ENCODE assay signal across 8 cellular contexts in genomic region chr20:17536944-17537444, GRCh38. TPM values are rescaled to one million over a fixed set of nuclear protein-coding genes. Genes with fewer than 3 reads are reported as not detected.
DNase-seq lines count a peak whose midpoint lies in the region; ATAC-seq and TF ChIP-seq lines count a peak whose summit lies in the region.

No MANE protein-coding gene starts in this region.

- no peaks in the 10 kb centered on the region for H3K36me3 Mint-ChIP-seq in activated T-helper 1 cell treated with anti-CD3 and anti-CD28 coated beads, Interleukin-12 subunit alpha, Interleukin-12 subunit beta, Interleukin-2, Interleukin-4 antibody, amounts not matched to agents 30 ng/mL and 10 ng/mL and 1 ng/mL, durations not matched to agents 14 hours and 24 hours and 36 hours (ENCODE audit: low read depth)
- H3K36me3 Mint-ChIP-seq in osteocyte (ENCODE audit: unreplicated experiment), result no peaks in the 10 kb centered on the region

- H3K27ac ChIP-seq in transverse colon, result peak overlapping the region in 3 of 4 donors; percentile 15 to 62 (median 50)

- peaks cover 3 to 11% (median 5%) of the 10 kb centered on the region in 4 donors for H3K4me1 ChIP-seq in transverse colon

- peaks cover 24% of the 10 kb centered on the region for H3K27me3 Mint-ChIP-seq in activated T-helper 1 cell treated with anti-CD3 and anti-CD28 coated beads, Interleukin-12 subunit alpha, Interleukin-12 subunit beta, Interleukin-2, Interleukin-4 antibody, amounts not matched to agents 30 ng/mL and 10 ng/mL and 1 ng/mL, durations not matched to agents 14 hours and 24 hours and 36 hours (ENCODE audit: insufficient read depth)
- H3K27me3 Mint-ChIP-seq in osteocyte (ENCODE audit: unreplicated experiment), result no peaks in the 10 kb centered on the region

- H3K27ac Mint-ChIP-seq in activated T-helper 1 cell treated with anti-CD3 and anti-CD28 coated beads, Interleukin-12 subunit alpha, Interleukin-12 subunit beta, Interleukin-2, Interleukin-4 antibody, amounts not matched to agents 30 ng/mL and 10 ng/mL and 1 ng/mL, durations not matched to agents 14 hours and 24 hours and 36 hours, result no peak overlapping the region
- peak overlapping the region; percentile 62 for H3K27ac Mint-ChIP-seq in osteocyte (ENCODE audit: unreplicated experiment)

- ATAC-seq in GM21737 (IDR thresholded peaks at IDR 0.05; ENCODE audit: unreplicated experiment), result peak; percentile 74

- no peak overlapping the region for H3K4me3 ChIP-seq in transverse colon

- H3K4me1 Mint-ChIP-seq in activated T-helper 1 cell treated with anti-CD3 and anti-CD28 coated beads, Interleukin-12 subunit alpha, Interleukin-12 subunit beta, Interleukin-2, Interleukin-4 antibody, amounts not matched to agents 30 ng/mL and 10 ng/mL and 1 ng/mL, durations not matched to agents 14 hours and 24 hours and 36 hours (ENCODE audit: low read depth), result peaks cover 40% of the 10 kb centered on the region
- peaks cover 54% of the 10 kb centered on the region for H3K4me1 Mint-ChIP-seq in osteocyte (ENCODE audit: unreplicated experiment)

- WGBS in transverse colon (ENCODE audit: low coverage in 1 of 2), 2 donors, result 17 to 21% methylated on average over 2 to 6 of the region's 6 CpGs

- no peaks in the 10 kb centered on the region for H3K27me3 ChIP-seq in transverse colon

- in situ Hi-C loops in transverse colon (cut with MboI; ENCODE audit: low pct_ligation_motif_present in 1 of 4, low pct_unique_long_range_greater_than_20kb in 1 of 4, low sequenced_read_pairs in 3 of 4), result loop anchor here in 3 of 4 donors (5.0 to 25.0 kb wide), 3 partner anchors 85 to 350 kb away; no protein-coding TSS in a partner anchor

- no peaks in the 10 kb centered on the region for H3K9me3 ChIP-seq in transverse colon

- TF ChIP-seq POLR2A in transverse colon (IDR thresholded peaks at IDR 0.05), result no peak

- DNase-seq in Daoy (ENCODE audit: low read depth), result peak; percentile 74
- DNase-seq in RPMI7951 (ENCODE audit: low read depth), result peak; percentile 83
- DNase-seq in activated T-helper 1 cell treated with anti-CD3 and anti-CD28 coated beads, Interleukin-12 subunit alpha, Interleukin-12 subunit beta, Interleukin-2, Interleukin-4 antibody, amounts not matched to agents 30 ng/mL and 10 ng/mL and 1 ng/mL, durations not matched to agents 14 hours and 24 hours and 36 hours (ENCODE audit: low spot score), result peak; percentile 63
- peak; percentile 63 for DNase-seq in fibroblast of the conjunctiva (ENCODE audit: low read depth)
- peak; percentile 89 for DNase-seq in osteocyte (ENCODE audit: extremely low spot score, unreplicated experiment)
- DNase-seq in transverse colon, result peak; percentile 78

- TF ChIP-seq CTCF in LNCAP (IDR thresholded peaks at IDR 0.05) (peak; percentile 82), osteocyte (IDR thresholded peaks at IDR 0.05) (peak; percentile 94), transverse colon (IDR thresholded peaks at IDR 0.05) (peak; percentile 85 to 99 (median 89))

- no peak for TF ChIP-seq EP300 in transverse colon (IDR thresholded peaks at IDR 0.05; ENCODE audit: low read depth)

- intact Hi-C loops in activated T-helper 1 cell treated with anti-CD3 and anti-CD28 coated beads, Interleukin-12 subunit alpha, Interleukin-12 subunit beta, Interleukin-2, Interleukin-4 antibody, amounts not matched to agents 30 ng/mL and 10 ng/mL and 1 ng/mL, durations not matched to agents 14 hours and 24 hours and 36 hours (cut with micrococcal nuclease), result loop anchor here (1.0 to 10.0 kb wide), 10 partner anchors 32 to 598 kb away; partner anchors contain the start of genes DSTN, KAT14, MGME1 and PET117
- intact Hi-C loops in transverse colon (cut with DNase I; ENCODE audit: low total_unique reads), result loop anchor here (1.0 to 5.0 kb wide), 2 partner anchors 35 to 80 kb away; partner anchors contain the start of gene DSTN

- no peaks in the 10 kb centered on the region for H3K36me3 ChIP-seq in transverse colon

- H3K9me3 Mint-ChIP-seq in activated T-helper 1 cell treated with anti-CD3 and anti-CD28 coated beads, Interleukin-12 subunit alpha, Interleukin-12 subunit beta, Interleukin-2, Interleukin-4 antibody, amounts not matched to agents 30 ng/mL and 10 ng/mL and 1 ng/mL, durations not matched to agents 14 hours and 24 hours and 36 hours, result no peaks in the 10 kb centered on the region
- H3K9me3 Mint-ChIP-seq in osteocyte (ENCODE audit: unreplicated experiment), result no peaks in the 10 kb centered on the region

- H3K4me3 Mint-ChIP-seq in activated T-helper 1 cell treated with anti-CD3 and anti-CD28 coated beads, Interleukin-12 subunit alpha, Interleukin-12 subunit beta, Interleukin-2, Interleukin-4 antibody, amounts not matched to agents 30 ng/mL and 10 ng/mL and 1 ng/mL, durations not matched to agents 14 hours and 24 hours and 36 hours, result no peak overlapping the region
- H3K4me3 Mint-ChIP-seq in osteocyte (ENCODE audit: unreplicated experiment), result no peak overlapping the region

RNA-seq across cellular contexts. Expression of gene BFSP1, which starts 5.8 kb away (rescaled TPM):
- total RNA-seq in Daoy (2014; rRNA removed; shearing (Covaris generic)), result 0.42 and 4.2 TPM in 2 replicates
- total RNA-seq in RPMI7951 (2014; rRNA removed; shearing (Covaris generic)), result 3.0 and 5.0 TPM in 2 replicates
- total RNA-seq in activated T-helper 1 cell treated with anti-CD3 and anti-CD28 coated beads, Interleukin-12 subunit alpha, Interleukin-12 subunit beta, Interleukin-2, Interleukin-4 antibody, amounts not matched to agents 30 ng/mL and 10 ng/mL and 1 ng/mL, durations not matched to agents 14 hours and 24 hours and 36 hours, result 0.76 and 0.80 TPM in 2 replicates
- total RNA-seq in osteocyte (12.6 and 13.8 TPM in 2 replicates), transverse colon (under 1 TPM in 3 of 4 donors, not detected in 1; 0.75 to 1.00 (median 0.82) TPM)

RNA-seq across cellular contexts. Expression of gene DSTN, which starts 32.9 kb away (rescaled TPM):
- 222 and 242 TPM in 2 replicates for total RNA-seq in Daoy (2014; rRNA removed; shearing (Covaris generic))
- 541 and 689 TPM in 2 replicates for total RNA-seq in RPMI7951 (2014; rRNA removed; shearing (Covaris generic))
- 58.2 and 58.8 TPM in 2 replicates for total RNA-seq in activated T-helper 1 cell treated with anti-CD3 and anti-CD28 coated beads, Interleukin-12 subunit alpha, Interleukin-12 subunit beta, Interleukin-2, Interleukin-4 antibody, amounts not matched to agents 30 ng/mL and 10 ng/mL and 1 ng/mL, durations not matched to agents 14 hours and 24 hours and 36 hours
- total RNA-seq in osteocyte (676 and 684 TPM in 2 replicates), transverse colon (100 to 1,000 TPM; 280 to 589 (median 373) TPM)
